9 cellular contexts compared by ENCODE assay signal in the genomic region with DNA sequence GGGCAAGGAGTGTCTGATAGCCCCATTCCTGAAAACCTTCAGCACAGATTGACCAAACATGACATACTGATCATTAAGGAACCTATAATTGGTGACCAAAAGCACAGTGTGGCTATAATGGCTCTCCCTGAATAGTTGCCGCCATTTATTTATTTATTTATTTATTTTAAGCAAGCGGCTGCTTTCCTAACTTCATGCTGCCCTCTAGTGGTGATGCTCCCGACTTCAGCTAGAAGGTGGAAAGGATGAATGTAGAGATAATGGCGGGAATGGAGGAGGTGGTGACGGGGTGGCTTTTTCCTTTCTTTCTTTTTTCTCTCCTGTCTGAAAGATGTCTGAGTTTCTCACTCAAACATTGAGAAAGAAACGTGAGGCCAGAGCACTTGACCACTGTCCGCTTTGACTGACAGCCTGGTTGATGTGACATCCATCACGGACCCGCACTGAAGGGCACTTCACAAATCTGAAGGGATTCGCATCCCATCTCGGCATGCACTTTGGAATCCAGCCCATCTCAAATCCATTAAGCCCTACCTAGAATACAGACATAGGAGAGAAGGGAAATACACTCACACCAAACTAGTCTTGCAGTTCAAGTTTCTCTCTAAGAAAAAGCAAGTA.
A peak's percentile ranks its signal among the peaks of the same experiment; 100 is the strongest.
DNase-seq lines count a peak whose midpoint lies in the region; ATAC-seq and TF ChIP-seq lines count a peak whose summit lies in the region.
"Had no signal": no experiment of that assay in that cellular context is flagged by ENCODE, and none has a peak within 500 bp of the region (broad histone marks: within the 10 kb centered on the region; RNA-seq: fewer than 3 reads in every experiment).

No MANE protein-coding gene starts in this region.

- no peaks in the 10 kb centered on the region for H3K9me3 Mint-ChIP-seq in activated CD4-positive, alpha-beta T cell treated with anti-CD3 and anti-CD28 coated beads, Interleukin-2, amount 10 ng/mL, durations not matched to agents 24 days and 14 days
- no peaks in the 10 kb centered on the region for H3K9me3 Mint-ChIP-seq in endothelial cell (ENCODE audit: unreplicated experiment)
- no peaks in the 10 kb centered on the region for H3K9me3 Mint-ChIP-seq in stimulated activated naive CD8-positive, alpha-beta T cell treated with anti-CD3 and anti-CD28 coated beads, Interleukin-15, amount 100 ng/mL, for 72 hours
- H3K9me3 Mint-ChIP-seq: naive thymus-derived CD8-positive, alpha-beta T cell had no signal

- DNase-seq in A673 (ENCODE audit: low spot score): peak; percentile 83
- DNase-seq in GM13977 (ENCODE audit: low spot score): peak; percentile 47
- DNase-seq in NCI-H226: peak; percentile 41
- DNase-seq in activated CD4-positive, alpha-beta T cell treated with anti-CD3 and anti-CD28 coated beads, Interleukin-2, amount 10 ng/mL, durations not matched to agents 24 days and 14 days: peak; percentile 82
- DNase-seq in endothelial cell (ENCODE audit: low spot score): peak; percentile 79
- peak; percentile 94 for DNase-seq in medulla oblongata (ENCODE audit: extremely low spot score)
- peak; percentile 42 to 51 for DNase-seq in stimulated activated naive CD8-positive, alpha-beta T cell treated with anti-CD3 and anti-CD28 coated beads, Interleukin-15, amount 100 ng/mL, for 72 hours

- POLR2A ChIA-PET in A673 (lab: Charles Lee; ENCODE audit: low non-redundant PET): no interaction called here

- H3K27me3 ChIP-seq in A673 (replicated peaks; ENCODE audit: insufficient read depth, low read depth, low read length, poor library complexity): no peaks in the 10 kb centered on the region

- no peaks in the 10 kb centered on the region for H3K36me3 Mint-ChIP-seq in activated CD4-positive, alpha-beta T cell treated with anti-CD3 and anti-CD28 coated beads, Interleukin-2, amount 10 ng/mL, durations not matched to agents 24 days and 14 days (ENCODE audit: low read depth)
- H3K36me3 Mint-ChIP-seq in endothelial cell (ENCODE audit: low read depth, unreplicated experiment): no peaks in the 10 kb centered on the region
- H3K36me3 Mint-ChIP-seq: naive thymus-derived CD8-positive, alpha-beta T cell had no signal

- no peak overlapping the region for H3K27ac Mint-ChIP-seq in activated CD4-positive, alpha-beta T cell treated with anti-CD3 and anti-CD28 coated beads, Interleukin-2, amount 10 ng/mL, durations not matched to agents 24 days and 14 days
- no peak overlapping the region for H3K27ac Mint-ChIP-seq in endothelial cell (ENCODE audit: unreplicated experiment)
- no peak overlapping the region for H3K27ac Mint-ChIP-seq in stimulated activated naive CD8-positive, alpha-beta T cell treated with anti-CD3 and anti-CD28 coated beads, Interleukin-15, amount 100 ng/mL, for 72 hours
- H3K27ac Mint-ChIP-seq: naive thymus-derived CD8-positive, alpha-beta T cell had no signal

- no peaks in the 10 kb centered on the region for H3K36me3 ChIP-seq in A673 (ENCODE audit: insufficient read depth, low read length, poor library complexity, severe bottlenecking)

- ATAC-seq in HG03378 (IDR thresholded peaks at IDR 0.05; ENCODE audit: unreplicated experiment): peak; percentile 66
- ATAC-seq in stimulated activated naive CD8-positive, alpha-beta T cell treated with anti-CD3 and anti-CD28 coated beads, Interleukin-15, amount 100 ng/mL, for 72 hours: peak; percentile 39
- ATAC-seq: naive thymus-derived CD8-positive, alpha-beta T cell had no signal

- no peak overlapping the region for H3K4me3 Mint-ChIP-seq in activated CD4-positive, alpha-beta T cell treated with anti-CD3 and anti-CD28 coated beads, Interleukin-2, amount 10 ng/mL, durations not matched to agents 24 days and 14 days
- H3K4me3 Mint-ChIP-seq in endothelial cell (ENCODE audit: unreplicated experiment): no peak overlapping the region
- no peak overlapping the region for H3K4me3 Mint-ChIP-seq in stimulated activated naive CD8-positive, alpha-beta T cell treated with anti-CD3 and anti-CD28 coated beads, Interleukin-15, amount 100 ng/mL, for 72 hours
- H3K4me3 Mint-ChIP-seq: naive thymus-derived CD8-positive, alpha-beta T cell had no signal

- H3K9me3 ChIP-seq in A673 (ENCODE audit: low read depth, low read length, poor library complexity, severe bottlenecking): no peaks in the 10 kb centered on the region

- in situ Hi-C loops in GM13977 (cut with MboI; ENCODE audit: low pct_unique_long_range_greater_than_20kb, low sequenced_read_pairs, unreplicated experiment): no loop called here

- CTCF ChIA-PET in A673 (lab: Charles Lee): interaction anchor here (0.6 to 1.0 kb wide), 3 partner anchors 12 to 455 kb away, joined by 3 to 4 read pairs (median 3); no protein-coding TSS in a partner anchor

- no peaks in the 10 kb centered on the region for H3K27me3 Mint-ChIP-seq in activated CD4-positive, alpha-beta T cell treated with anti-CD3 and anti-CD28 coated beads, Interleukin-2, amount 10 ng/mL, durations not matched to agents 24 days and 14 days
- peaks cover 3% of the 10 kb centered on the region for H3K27me3 Mint-ChIP-seq in endothelial cell (ENCODE audit: unreplicated experiment)
- no peaks in the 10 kb centered on the region for H3K27me3 Mint-ChIP-seq in stimulated activated naive CD8-positive, alpha-beta T cell treated with anti-CD3 and anti-CD28 coated beads, Interleukin-15, amount 100 ng/mL, for 72 hours

- TF ChIP-seq CTCF in A673 (conservative IDR thresholded peaks at IDR 0.05; ENCODE audit: low read depth, low read length) (peak; percentile 84), GM13977 (IDR thresholded peaks at IDR 0.05; ENCODE audit: extremely low read depth, insufficient read depth, missing control alignments) (peak; percentile 79), endothelial cell (IDR thresholded peaks at IDR 0.05; ENCODE audit: unreplicated experiment) (peak; percentile 82)

- peaks cover 1% of the 10 kb centered on the region for H3K4me1 Mint-ChIP-seq in activated CD4-positive, alpha-beta T cell treated with anti-CD3 and anti-CD28 coated beads, Interleukin-2, amount 10 ng/mL, durations not matched to agents 24 days and 14 days
- H3K4me1 Mint-ChIP-seq in endothelial cell (ENCODE audit: unreplicated experiment): peaks cover 4% of the 10 kb centered on the region
- no peaks in the 10 kb centered on the region for H3K4me1 Mint-ChIP-seq in stimulated activated naive CD8-positive, alpha-beta T cell treated with anti-CD3 and anti-CD28 coated beads, Interleukin-15, amount 100 ng/mL, for 72 hours
- H3K4me1 Mint-ChIP-seq: naive thymus-derived CD8-positive, alpha-beta T cell had no signal

- H3K27ac ChIP-seq in A673 (ENCODE audit: low read depth, low read length, poor library complexity, severe bottlenecking): no peak overlapping the region

- no TSS peak for BruUV-seq in A673 (replicated peaks; lab: Mats Ljungman, UMichigan)

- H3K4me1 ChIP-seq in A673 (ENCODE audit: insufficient read depth, low read length, poor library complexity, severe bottlenecking): no peaks in the 10 kb centered on the region

- no peak overlapping the region for H3K4me3 ChIP-seq in A673 (ENCODE audit: low read depth, low read length, poor library complexity, severe bottlenecking)

- intact Hi-C loops in A673 (cut with micrococcal nuclease; ENCODE audit: unreplicated experiment): loop anchor here (5.0 kb wide), 3 partner anchors 440 to 1145 kb away; a partner anchor contains a TSS
- intact Hi-C loops in activated CD4-positive, alpha-beta T cell treated with anti-CD3 and anti-CD28 coated beads, Interleukin-2, amount 10 ng/mL, durations not matched to agents 24 days and 14 days (cut with micrococcal nuclease): no loop called here

Comparison
In these comparisons a context has a peak if more than half of its experiments do, and no peak if none do; other contexts are left out.
1. DNase-seq: peak in every context shown above with its lines; median percentile 94 in medulla oblongata; 83 in A673; 82 in activated CD4-positive, alpha-beta T cell treated with anti-CD3 and anti-CD28 coated beads, Interleukin-2, amount 10 ng/mL, durations not matched to agents 24 days and 14 days; 79 in endothelial cell; 47 in GM13977; 46 in stimulated activated naive CD8-positive, alpha-beta T cell treated with anti-CD3 and anti-CD28 coated beads, Interleukin-15, amount 100 ng/mL, for 72 hours; 41 in NCI-H226.